ENCODE assay signal across 11 cellular contexts in genomic region chr10:60123172-60123571, GRCh38.
DNase-seq lines count a peak whose midpoint lies in the region; ATAC-seq, FAIRE-seq and TF ChIP-seq lines count a peak whose summit lies in the region.
"Had no signal": no experiment of that assay in that cellular context is flagged by ENCODE, and none has a peak within 500 bp of the region (broad histone marks: within the 10 kb centered on the region; RNA-seq: fewer than 3 reads in every experiment).

No MANE protein-coding gene starts in this region.

- RAD21 ChIA-PET in HCT116 (lab: Charles Lee; ENCODE audit: low non-redundant PET in 1 of 2, low total read pairs in 2 of 2, uncharacterized antibody in 2 of 2, unreplicated experiment in 2 of 2): no interaction called here

- peak; percentile 50 for DNase-seq in HCT116 (ENCODE audit: low read depth, low spot score)
- peak; percentile 99 for DNase-seq in bronchial epithelial cell (ENCODE audit: low read depth)
- peak; percentile 80 for DNase-seq in iris pigment epithelial cell (ENCODE audit: low read depth)
- DNase-seq in thoracic aorta (ENCODE audit: low spot score): no peak
- DNase-seq in GM23338 (ENCODE audit: low spot score): no peak
- DNase-seq in NCI-H446 (lab: John Stamatoyannopoulos, UW): no peak
- DNase-seq in AML-193 (lab: John Stamatoyannopoulos, UW): no peak

- no peak overlapping the region for H3K4me3 Mint-ChIP-seq in GM23338
- H3K4me3 Mint-ChIP-seq: T-helper 1 cell treated with Interleukin-12 subunit alpha and Interleukin-12 subunit beta and Interleukin-4 antibody, amounts not matched to agents 30 μg/mL and 1 μg/mL, for 36 hours had no signal

- H3K79me2 ChIP-seq in HCT116 (ENCODE audit: insufficient read depth, low read length) (no peaks in the 10 kb centered on the region), GM23338 (replicated peaks; ENCODE audit: insufficient read depth) (no peaks in the 10 kb centered on the region)

- H3K4me1 Mint-ChIP-seq in GM23338: no peaks in the 10 kb centered on the region

- H3K9ac ChIP-seq in HCT116 (ENCODE audit: low read length): no peak overlapping the region

- H3K9me2 ChIP-seq in HCT116 (ENCODE audit: insufficient read depth) (no peaks in the 10 kb centered on the region), GM23338 (ENCODE audit: insufficient read depth) (no peaks in the 10 kb centered on the region)

- TF ChIP-seq CTCF in HCT116 (IDR thresholded peaks at IDR 0.05 in 2 of 3, conservative IDR thresholded peaks at IDR 0.05 in 1 of 3; ENCODE audit: borderline replicate concordance in 1 of 3, insufficient read depth in 1 of 3, low read depth in 2 of 3, low read length in 2 of 3) (no peak), bronchial epithelial cell (IDR thresholded peaks at IDR 0.05; ENCODE audit: insufficient read depth, low read length, severe bottlenecking) (no peak), thoracic aorta (IDR thresholded peaks at IDR 0.05) (no peak), GM23338 (conservative IDR thresholded peaks at IDR 0.05; ENCODE audit: low read depth in 2 of 2) (no peak)

- H3K9me3 ChIP-seq in HCT116 (ENCODE audit: control insufficient read depth in 1 of 2, insufficient read depth in 1 of 2, low read depth in 1 of 2, low read length in 2 of 2) (no peaks in the 10 kb centered on the region), thoracic aorta (no peaks in the 10 kb centered on the region)

- no peaks in the 10 kb centered on the region for H3K27me3 Mint-ChIP-seq in GM23338 (ENCODE audit: insufficient read depth, low read depth, poor library complexity)

- H2AFZ ChIP-seq in HCT116 (ENCODE audit: low read depth, low read length, poor library complexity, severe bottlenecking) (no peak overlapping the region), GM23338 (no peak overlapping the region)

- H3K4me1 ChIP-seq in HCT116 (ENCODE audit: control insufficient read depth in 1 of 2, insufficient read depth in 2 of 2, low read length in 2 of 2): peaks cover 0 to 21% of the 10 kb centered on the region in 2 experiments; a peak in 2 of 4 replicates
- peaks cover 3 to 12% of the 10 kb centered on the region in 2 donors for H3K4me1 ChIP-seq in thoracic aorta (ENCODE audit: control insufficient read depth in 1 of 2, low read depth in 2 of 2)
- H3K4me1 ChIP-seq in GM23338 (ENCODE audit: insufficient read depth): no peaks in the 10 kb centered on the region

- intact Hi-C loops in HCT116 (cut with micrococcal nuclease): no loop called here

- H3K27ac ChIP-seq in HCT116 (ENCODE audit: low read depth, low read length) (no peak overlapping the region), thoracic aorta (peak overlapping the region; percentile 43 to 74), GM23338 (ENCODE audit: low read depth) (no peak overlapping the region)
- H3K27ac ChIP-seq: cardiac muscle cell had no signal

- H3F3A ChIP-seq in GM23338 (replicated peaks; ENCODE audit: low read depth): no peaks in the 10 kb centered on the region

- BruUV-seq in HCT116 (replicated peaks; lab: Mats Ljungman, UMichigan): no TSS peak

- H3K36me3 ChIP-seq in HCT116 (ENCODE audit: control insufficient read depth in 1 of 2, insufficient read depth in 2 of 2, low read length in 2 of 2) (no peaks in the 10 kb centered on the region), bronchial epithelial cell (ENCODE audit: control insufficient read depth, insufficient read depth, low read length) (no peaks in the 10 kb centered on the region), thoracic aorta (no peaks in the 10 kb centered on the region), GM23338 (ENCODE audit: insufficient read depth) (no peaks in the 10 kb centered on the region; the same call in 1 of the 2 replicates)
- H3K36me3 ChIP-seq: cardiac muscle cell had no signal

- H3K9me3 Mint-ChIP-seq in GM23338: no peaks in the 10 kb centered on the region
- H3K9me3 Mint-ChIP-seq: T-helper 1 cell treated with Interleukin-12 subunit alpha and Interleukin-12 subunit beta and Interleukin-4 antibody, amounts not matched to agents 30 μg/mL and 1 μg/mL, for 36 hours had no signal

- TF ChIP-seq RAD21 in HCT116 (IDR thresholded peaks at IDR 0.05; ENCODE audit: low read depth): no peak

- FAIRE-seq in bronchial epithelial cell (lab: Jason Lieb, UNC): no peak
- FAIRE-seq: G401.6 had no signal

- no peak for TF ChIP-seq POLR2A in HCT116 (IDR thresholded peaks at IDR 0.05; ENCODE audit: borderline replicate concordance, extremely low read depth, insufficient read depth, insufficient read length)

- CTCF ChIA-PET in HCT116 (lab: Charles Lee): interaction anchor here (2.1 to 2.2 kb wide), 2 partner anchors 9 to 85 kb away, joined by 5 to 9 read pairs; no protein-coding TSS in a partner anchor

- no peaks in the 10 kb centered on the region for H3K27me3 ChIP-seq in HCT116 (ENCODE audit: insufficient read depth, low read length)
- no peaks in the 10 kb centered on the region for H3K27me3 ChIP-seq in bronchial epithelial cell (ENCODE audit: control insufficient read depth, insufficient read depth, low read length)
- H3K27me3 ChIP-seq in thoracic aorta (replicated peaks; ENCODE audit: insufficient read depth): no peaks in the 10 kb centered on the region
- no peaks in the 10 kb centered on the region for H3K27me3 ChIP-seq in GM23338 (ENCODE audit: insufficient read depth)
- H3K27me3 ChIP-seq: cardiac muscle cell had no signal

- H3K27ac Mint-ChIP-seq in GM23338: no peak overlapping the region
- H3K27ac Mint-ChIP-seq: T-helper 1 cell treated with Interleukin-12 subunit alpha and Interleukin-12 subunit beta and Interleukin-4 antibody, amounts not matched to agents 30 μg/mL and 1 μg/mL, for 36 hours had no signal

- H3K36me3 Mint-ChIP-seq in GM23338 (ENCODE audit: low read depth): no peaks in the 10 kb centered on the region; the same call in 2 of the 3 replicates

- H3K4me2 ChIP-seq in HCT116 (ENCODE audit: low read length) (peak overlapping the region; percentile 70), GM23338 (no peak overlapping the region)

- peak; percentile 73 for ATAC-seq in HCT116
- peak; percentile 85 for ATAC-seq in thoracic aorta (ENCODE audit: insufficient number of reproducible peaks, low FRiP score, low read depth)
- no peak for ATAC-seq in GM18502 (IDR thresholded peaks at IDR 0.05; ENCODE audit: poor library complexity, unreplicated experiment)
- no peak for ATAC-seq in GM23338

- H4K20me1 ChIP-seq in HCT116 (ENCODE audit: insufficient read depth) (no peaks in the 10 kb centered on the region), GM23338 (replicated peaks; ENCODE audit: insufficient read depth) (no peaks in the 10 kb centered on the region; the same call in 1 of the 2 replicates)

- H3K4me3 ChIP-seq in HCT116 (replicated peaks in 1 of 2; ENCODE audit: low read depth in 1 of 2, low read length in 2 of 2) (no peak overlapping the region; a peak in 1 of 4 replicates), bronchial epithelial cell (ENCODE audit: low read depth, low read length) (no peak overlapping the region), thoracic aorta (no peak overlapping the region), GM23338 (no peak overlapping the region)
- H3K4me3 ChIP-seq: cardiac muscle cell had no signal

- POLR2A ChIA-PET in HCT116 (lab: Charles Lee): no interaction called here

TF ChIP-seq in HCT116, 20 proteins besides CTCF, POLR2A, EP300 and RAD21 (continues in another document):
- TF ChIP-seq, protein P1, sequence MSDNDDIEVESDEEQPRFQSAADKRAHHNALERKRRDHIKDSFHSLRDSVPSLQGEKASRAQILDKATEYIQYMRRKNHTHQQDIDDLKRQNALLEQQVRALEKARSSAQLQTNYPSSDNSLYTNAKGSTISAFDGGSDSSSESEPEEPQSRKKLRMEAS (IDR thresholded peaks at IDR 0.05): peak; percentile 27; the same call in 1 of the 2 replicates
- peak; percentile 88 for TF ChIP-seq CBX3 (IDR thresholded peaks at IDR 0.05; ENCODE audit: low read depth)
- TF ChIP-seq EZH2phosphoT487 (IDR thresholded peaks at IDR 0.05; ENCODE audit: borderline replicate concordance): no peak

TF ChIP-seq in GM23338, 12 proteins besides CTCF, POLR2A, EP300 and RAD21 (continues in another document):
- TF ChIP-seq CREB1 (CRISPR knock-in tag; IDR thresholded peaks at IDR 0.05; ENCODE audit: low read depth): no peak

Comparison
In these comparisons a context has a peak if more than half of its experiments do, and no peak if none do; other contexts are left out.
1. ATAC-seq: peak in HCT116 (single experiment) and thoracic aorta (single experiment); none in GM18502 (single experiment) and GM23338 (single experiment).
2. DNase-seq: peak in HCT116 (single experiment), bronchial epithelial cell (single experiment) and iris pigment epithelial cell (single experiment); none in thoracic aorta (single experiment), GM23338 (single experiment), NCI-H446 (0 of 2) and AML-193 (0 of 2).
3. H3K27ac ChIP-seq: peak in thoracic aorta (2 of 2); none in HCT116 (single experiment) and GM23338 (single experiment).